35 cellular contexts compared by ENCODE assay signal in genomic region chr20:12677925-12678324, GRCh38.
"Had no signal": no experiment of that assay in that cellular context is flagged by ENCODE, and none has a peak within 500 bp of the region (broad histone marks: within the 10 kb centered on the region; RNA-seq: fewer than 3 reads in every experiment).

No MANE protein-coding gene starts in this region.

- H3K27me3 ChIP-seq: MG63 had no signal

- H3K4me3 ChIP-seq: MG63 had no signal

- DNase-seq: Kasumi-1, MG63, MM.1S, MV-4-11, NCI-H1048, NCI-H1092, NCI-H1092 treated with DMSO at 0.1 percent for 48 hours, NCI-H1105, NCI-H1105 treated with DMSO at 0.1 percent for 48 hours, NCI-H1417, NCI-H1417 treated with DMSO at 0.1 percent for 48 hours, NCI-H1436, NCI-H1436 treated with DMSO at 0.1 percent for 48 hours, NCI-H146, NCI-H1694, NCI-H1694 treated with DMSO at 0.1 percent for 48 hours, NCI-H187, NCI-H187 treated with DMSO at 0.1 percent for 48 hours, NCI-H1930, NCI-H2029, NCI-H2029 treated with DMSO at 0.1 percent for 48 hours, NCI-H2081, NCI-H2081 treated with DMSO at 0.1 percent for 48 hours, NCI-H2107, NCI-H2171, NCI-H2171 treated with DMSO at 0.1 percent for 48 hours, NCI-H2227 treated with DMSO at 0.1 percent for 48 hours, NCI-H226, NCI-H345, NCI-H446, NCI-H446 treated with DMSO at 0.1 percent for 48 hours, NCI-H510A, NCI-H510A treated with DMSO at 0.1 percent for 48 hours, NCI-H524, NCI-H524 treated with DMSO at 0.1 percent for 48 hours had no signal

- H3K9me3 ChIP-seq: MG63 had no signal

- H3K36me3 ChIP-seq: MG63 had no signal
